Comparison of ENCODE assay signal across 1 cellular context in genomic region chr11:26283852-26284421, GRCh38.
TF ChIP-seq lines count a peak whose summit lies in the region.

No MANE protein-coding gene starts in this region.

TF ChIP-seq in GM12878, 131 proteins besides CTCF, POLR2A, EP300 and RAD21 (continued from another document):
- TF ChIP-seq IRF5 (IDR thresholded peaks at IDR 0.05; ENCODE audit: borderline replicate concordance): no peak
- no peak for TF ChIP-seq REST (IDR thresholded peaks at IDR 0.05; ENCODE audit: low read depth, low read length)
- TF ChIP-seq ELK1 (IDR thresholded peaks at IDR 0.05; ENCODE audit: low read depth, low read length): no peak
- no peak for TF ChIP-seq ZSCAN29 (IDR thresholded peaks at IDR 0.05)
- TF ChIP-seq ZNF217 (IDR thresholded peaks at IDR 0.05): no peak
- TF ChIP-seq ZBTB33 (IDR thresholded peaks at IDR 0.05): no peak
- no peak for TF ChIP-seq HDAC6 (IDR thresholded peaks at IDR 0.05; ENCODE audit: unreplicated experiment)
- TF ChIP-seq NR2C2 (IDR thresholded peaks at IDR 0.05; ENCODE audit: borderline replicate concordance, control insufficient read depth, insufficient read length, low read depth): no peak
- TF ChIP-seq ATF3 (IDR thresholded peaks at IDR 0.05; ENCODE audit: borderline replicate concordance, extremely low read depth, low read depth, low read length): no peak
- TF ChIP-seq SKIL (IDR thresholded peaks at IDR 0.05; ENCODE audit: low read depth, poor library complexity, severe bottlenecking): no peak
